8 cellular contexts compared by ENCODE assay signal in genomic region chr2:111897924-111898702, GRCh38. TPM values are rescaled to one million over a fixed set of nuclear protein-coding genes. Genes with fewer than 3 reads are reported as not detected.
DNase-seq lines count a peak whose midpoint lies in the region; ATAC-seq and TF ChIP-seq lines count a peak whose summit lies in the region.

Gene MERTK, plus strand, starts transcription at chr2:111898607. Its CDS starts 129 bp downstream, at chr2:111898736.

- no peaks in the 10 kb centered on the region for H3K9me3 Mint-ChIP-seq in natural killer cell treated with Interleukin-12 subunit alpha and Interleukin-12 subunit beta and Interleukin-15 and Interleukin-18, amount 100 ng/mL, for 72 hours

- TF ChIP-seq CTCF in Panc1 (IDR thresholded peaks at IDR 0.05) (peak; percentile 81), thoracic aorta (IDR thresholded peaks at IDR 0.05) (peak; percentile 50)

- H3K4me1 ChIP-seq in Panc1 (ENCODE audit: control insufficient read depth, insufficient read depth, low read length) (peaks cover 16% of the 10 kb centered on the region), thoracic aorta (ENCODE audit: control insufficient read depth in 1 of 2, low read depth in 2 of 2) (peaks cover 8 to 34% of the 10 kb centered on the region in 2 donors)

- no peaks in the 10 kb centered on the region for H3K27me3 ChIP-seq in Panc1 (ENCODE audit: control insufficient read depth, insufficient read depth, low read length)
- H3K27me3 ChIP-seq in thoracic aorta (replicated peaks; ENCODE audit: insufficient read depth), result no peaks in the 10 kb centered on the region

- ATAC-seq in Panc1 (peak; percentile 92), thoracic aorta (ENCODE audit: insufficient number of reproducible peaks, low FRiP score, low read depth) (peak; percentile 84)
- peak; percentile 81 to 84 for ATAC-seq in natural killer cell treated with Interleukin-12 subunit alpha and Interleukin-12 subunit beta and Interleukin-15 and Interleukin-18, amount 100 ng/mL, for 72 hours

- peak; percentile 32 for DNase-seq in SIG-M5 treated with dmso at 0.1 percent for 504 hours (lab: John Stamatoyannopoulos, UW; ENCODE audit: unreplicated experiment)
- no peak for DNase-seq in SIG-M5 (lab: John Stamatoyannopoulos, UW)
- peak; percentile 80 for DNase-seq in HT-29 (ENCODE audit: low spot score)
- DNase-seq in Panc1 (ENCODE audit: low read depth, low spot score), result peak; percentile 53
- DNase-seq in activated T-helper 9 cell treated with anti-CD3 and anti-CD28 coated beads, Interleukin-2, amount 50 U/mL, for 16 hours (ENCODE audit: low read depth), result peak; percentile 32
- DNase-seq in fibroblast of the conjunctiva (ENCODE audit: low read depth), result peak; percentile 50
- peak; percentile 63 for DNase-seq in natural killer cell treated with Interleukin-12 subunit alpha and Interleukin-12 subunit beta and Interleukin-15 and Interleukin-18, amount 100 ng/mL, for 72 hours (ENCODE audit: low spot score)
- peak; percentile 64 for DNase-seq in thoracic aorta (ENCODE audit: low spot score)

- H3K4me1 Mint-ChIP-seq in natural killer cell treated with Interleukin-12 subunit alpha and Interleukin-12 subunit beta and Interleukin-15 and Interleukin-18, amount 100 ng/mL, for 72 hours (ENCODE audit: low read depth in 2 of 2), result peaks cover 0 to 7% of the 10 kb centered on the region in 2 donors

- BruUV-seq in Panc1 (replicated peaks; lab: Mats Ljungman, UMichigan), result no TSS peak

- H3K27ac ChIP-seq in Panc1 (ENCODE audit: low read length) (peak within 1 kb of the TSS; percentile 84), thoracic aorta (peak within 1 kb of the TSS; percentile 94 to 95)

- no peaks in the 10 kb centered on the region for H3K36me3 ChIP-seq in Panc1 (ENCODE audit: control insufficient read depth, insufficient read depth, low read length)
- H3K36me3 ChIP-seq in thoracic aorta, result no peaks in the 10 kb centered on the region

- H3K4me3 ChIP-seq in Panc1 (ENCODE audit: low read depth in 2 of 2, low read length in 2 of 2) (peak within 1 kb of the TSS; percentile 71 to 92), thoracic aorta (peak within 1 kb of the TSS; percentile 99)

- in situ Hi-C loops in Panc1 (cut with HindIII; ENCODE audit: low pct_unique_long_range_greater_than_20kb, low sequenced_read_pairs), result no loop called here

- H3K27me3 Mint-ChIP-seq in natural killer cell treated with Interleukin-12 subunit alpha and Interleukin-12 subunit beta and Interleukin-15 and Interleukin-18, amount 100 ng/mL, for 72 hours, result peaks cover 0 to 16% of the 10 kb centered on the region in 2 donors

- H3K27ac Mint-ChIP-seq in natural killer cell treated with Interleukin-12 subunit alpha and Interleukin-12 subunit beta and Interleukin-15 and Interleukin-18, amount 100 ng/mL, for 72 hours, result no peak within 1 kb of the TSS

- peak within 1 kb of the TSS; percentile 76 for H3K4me3 Mint-ChIP-seq in natural killer cell treated with Interleukin-12 subunit alpha and Interleukin-12 subunit beta and Interleukin-15 and Interleukin-18, amount 100 ng/mL, for 72 hours

- intact Hi-C loops in Panc1 (cut with micrococcal nuclease; ENCODE audit: unreplicated experiment), result no loop called here

- H3K9me3 ChIP-seq in Panc1 (ENCODE audit: control insufficient read depth, insufficient read depth, low read depth, low read length) (no peaks in the 10 kb centered on the region), thoracic aorta (no peaks in the 10 kb centered on the region)

- POLR2A ChIA-PET in Panc1 (lab: Charles Lee), result interaction anchor here (0.6 kb wide), 1 partner anchor 108 kb away, joined by 6 read pairs; no protein-coding TSS in a partner anchor

- H3K36me3 Mint-ChIP-seq in natural killer cell treated with Interleukin-12 subunit alpha and Interleukin-12 subunit beta and Interleukin-15 and Interleukin-18, amount 100 ng/mL, for 72 hours, result no peaks in the 10 kb centered on the region

- CTCF ChIA-PET in Panc1 (lab: Charles Lee), result interaction anchor here (0.6 to 0.8 kb wide), 2 partner anchors 11 to 155 kb away, joined by 4 read pairs; no protein-coding TSS in a partner anchor

RNA-seq across cellular contexts. Expression of gene MERTK, which starts in this region (rescaled TPM):
- 0.34 and 0.46 TPM in 2 replicates for total RNA-seq in HT-29 (2014; rRNA removed; shearing (Covaris generic))
- total RNA-seq in Panc1 (2021; ENCODE audit: unreplicated experiment), result 14.5 TPM
- polyA plus RNA-seq in Panc1 (2012; ENCODE audit: insufficient read length), result 7.4 TPM
- under 1 TPM; 0.40 to 0.67 TPM for total RNA-seq in natural killer cell treated with Interleukin-12 subunit alpha and Interleukin-12 subunit beta and Interleukin-15 and Interleukin-18, amount 100 ng/mL, for 72 hours
- 10 to 100 TPM; 47.1 to 69.9 TPM for total RNA-seq in thoracic aorta

Comparison
In these comparisons a context has a peak if more than half of its experiments do, and no peak if none do; other contexts are left out.
1. Peak in DNase-seq in HT-29; RNA of the gene not detected or under 1 TPM.
2. Peak in DNase-seq and ATAC-seq in natural killer cell treated with Interleukin-12 subunit alpha and Interleukin-12 subunit beta and Interleukin-15 and Interleukin-18, amount 100 ng/mL, for 72 hours; RNA of the gene not detected or under 1 TPM.